2 cellular contexts compared by ENCODE assay signal in the genomic region with DNA sequence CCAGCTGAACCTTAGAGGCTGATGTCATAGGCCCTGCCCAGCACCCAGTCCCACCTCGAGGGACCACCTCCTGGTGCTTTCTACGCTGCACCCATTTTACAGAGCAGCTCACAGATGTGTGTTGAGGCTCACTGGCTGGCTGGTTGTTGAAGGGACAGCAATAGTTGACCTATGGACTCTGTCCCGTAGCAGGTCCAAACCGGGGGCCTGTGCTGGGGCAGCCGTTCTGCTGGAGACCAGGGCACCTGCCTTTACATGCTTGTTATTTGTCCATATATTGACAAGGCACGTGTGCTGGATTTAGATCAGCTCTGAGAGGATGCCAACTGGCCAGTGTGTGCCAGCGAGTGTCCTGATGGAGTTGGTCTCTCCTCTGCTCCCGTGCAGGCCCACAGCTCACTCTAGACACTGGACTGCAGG.
TF ChIP-seq lines count a peak whose summit lies in the region.

No MANE protein-coding gene starts in this region.

TF ChIP-seq in GM12891, 5 proteins besides CTCF, POLR2A, EP300 and RAD21:
- TF ChIP-seq TAF1 (IDR thresholded peaks at IDR 0.05; ENCODE audit: low read depth, low read length) (no peak), PAX5 (IDR thresholded peaks at IDR 0.05; ENCODE audit: insufficient read depth, low read length, severe bottlenecking) (no peak), POLR2AphosphoS5 (IDR thresholded peaks at IDR 0.05; ENCODE audit: low read depth, low read length) (no peak), SPI1 (IDR thresholded peaks at IDR 0.05; ENCODE audit: low read depth, low read length) (no peak), POU2F2 (IDR thresholded peaks at IDR 0.05; ENCODE audit: low read depth, low read length) (no peak)

TF ChIP-seq in GM12878, 131 proteins besides CTCF, POLR2A, EP300 and RAD21:
- TF ChIP-seq BRCA1 (IDR thresholded peaks at IDR 0.05; ENCODE audit: low read depth, low read length) (no peak), EGR1 (IDR thresholded peaks at IDR 0.05; ENCODE audit: borderline replicate concordance in 1 of 2, low read depth in 2 of 2, low read length in 2 of 2) (no peak), KLF5 (IDR thresholded peaks at IDR 0.05; ENCODE audit: partially characterized antibody) (no peak), BMI1 (IDR thresholded peaks at IDR 0.05; ENCODE audit: borderline replicate concordance) (no peak), MTA3 (IDR thresholded peaks at IDR 0.05; ENCODE audit: borderline replicate concordance, low read length) (no peak), YBX1 (IDR thresholded peaks at IDR 0.05) (no peak), FOXM1 (IDR thresholded peaks at IDR 0.05; ENCODE audit: low read depth, low read length) (no peak), MYC (IDR thresholded peaks at IDR 0.05; ENCODE audit: insufficient read depth, insufficient read length, insufficient replicate concordance, low read length, severe bottlenecking) (no peak), IKZF1 (conservative IDR thresholded peaks at IDR 0.05) (no peak), ZNF207 (IDR thresholded peaks at IDR 0.05; ENCODE audit: borderline replicate concordance) (no peak), SMARCA5 (IDR thresholded peaks at IDR 0.05) (no peak), MTA2 (IDR thresholded peaks at IDR 0.05; ENCODE audit: low read depth) (no peak), ATF7 (IDR thresholded peaks at IDR 0.05; ENCODE audit: low read depth) (no peak)
- TF ChIP-seq, protein P1, sequence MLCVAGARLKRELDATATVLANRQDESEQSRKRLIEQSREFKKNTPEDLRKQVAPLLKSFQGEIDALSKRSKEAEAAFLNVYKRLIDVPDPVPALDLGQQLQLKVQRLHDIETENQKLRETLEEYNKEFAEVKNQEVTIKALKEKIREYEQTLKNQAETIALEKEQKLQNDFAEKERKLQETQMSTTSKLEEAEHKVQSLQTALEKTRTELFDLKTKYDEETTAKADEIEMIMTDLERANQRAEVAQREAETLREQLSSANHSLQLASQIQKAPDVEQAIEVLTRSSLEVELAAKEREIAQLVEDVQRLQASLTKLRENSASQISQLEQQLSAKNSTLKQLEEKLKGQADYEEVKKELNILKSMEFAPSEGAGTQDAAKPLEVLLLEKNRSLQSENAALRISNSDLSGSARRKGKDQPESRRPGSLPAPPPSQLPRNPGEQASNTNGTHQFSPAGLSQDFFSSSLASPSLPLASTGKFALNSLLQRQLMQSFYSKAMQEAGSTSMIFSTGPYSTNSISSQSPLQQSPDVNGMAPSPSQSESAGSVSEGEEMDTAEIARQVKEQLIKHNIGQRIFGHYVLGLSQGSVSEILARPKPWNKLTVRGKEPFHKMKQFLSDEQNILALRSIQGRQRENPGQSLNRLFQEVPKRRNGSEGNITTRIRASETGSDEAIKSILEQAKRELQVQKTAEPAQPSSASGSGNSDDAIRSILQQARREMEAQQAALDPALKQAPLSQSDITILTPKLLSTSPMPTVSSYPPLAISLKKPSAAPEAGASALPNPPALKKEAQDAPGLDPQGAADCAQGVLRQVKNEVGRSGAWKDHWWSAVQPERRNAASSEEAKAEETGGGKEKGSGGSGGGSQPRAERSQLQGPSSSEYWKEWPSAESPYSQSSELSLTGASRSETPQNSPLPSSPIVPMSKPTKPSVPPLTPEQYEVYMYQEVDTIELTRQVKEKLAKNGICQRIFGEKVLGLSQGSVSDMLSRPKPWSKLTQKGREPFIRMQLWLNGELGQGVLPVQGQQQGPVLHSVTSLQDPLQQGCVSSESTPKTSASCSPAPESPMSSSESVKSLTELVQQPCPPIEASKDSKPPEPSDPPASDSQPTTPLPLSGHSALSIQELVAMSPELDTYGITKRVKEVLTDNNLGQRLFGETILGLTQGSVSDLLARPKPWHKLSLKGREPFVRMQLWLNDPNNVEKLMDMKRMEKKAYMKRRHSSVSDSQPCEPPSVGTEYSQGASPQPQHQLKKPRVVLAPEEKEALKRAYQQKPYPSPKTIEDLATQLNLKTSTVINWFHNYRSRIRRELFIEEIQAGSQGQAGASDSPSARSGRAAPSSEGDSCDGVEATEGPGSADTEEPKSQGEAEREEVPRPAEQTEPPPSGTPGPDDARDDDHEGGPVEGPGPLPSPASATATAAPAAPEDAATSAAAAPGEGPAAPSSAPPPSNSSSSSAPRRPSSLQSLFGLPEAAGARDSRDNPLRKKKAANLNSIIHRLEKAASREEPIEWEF (IDR thresholded peaks at IDR 0.05; ENCODE audit: insufficient replicate concordance, low read depth, low read length) = no peak
TF ChIP-seq in GM12878: peak in this region for 0.
